30 cellular contexts compared by ENCODE assay signal in the genomic region with DNA sequence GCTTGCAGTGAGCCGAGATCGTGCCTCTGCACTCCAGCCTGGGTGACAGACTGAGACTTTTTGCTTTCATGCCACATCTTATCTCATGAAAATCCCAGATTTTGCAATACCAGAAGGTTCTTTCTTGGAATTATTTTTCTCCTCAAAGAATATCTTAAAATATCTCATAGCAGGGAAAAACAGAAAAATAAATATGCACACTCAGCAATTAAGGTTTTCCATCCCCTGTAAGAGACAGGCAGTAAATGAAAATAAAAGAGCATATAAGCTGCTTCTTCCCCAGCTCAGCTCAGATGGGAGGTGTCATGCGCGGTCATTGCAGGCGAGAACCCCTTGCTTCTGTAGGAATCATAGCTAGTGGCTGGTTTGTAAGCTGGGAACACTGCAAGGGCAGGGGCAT.
"Had no signal": no experiment of that assay in that cellular context is flagged by ENCODE, and none has a peak within 500 bp of the region (broad histone marks: within the 10 kb centered on the region; RNA-seq: fewer than 3 reads in every experiment).

No MANE protein-coding gene starts in this region.

- H3K27ac ChIP-seq: left lung, lower lobe of right lung, neural progenitor cell, neutrophil, parathyroid adenoma, sigmoid colon, spleen, tibial nerve, uterus had no signal

- H3K9me3 ChIP-seq: left lung, lower lobe of right lung, neutrophil, sigmoid colon, spleen, tibial nerve, uterus had no signal

- H3K27me3 ChIP-seq: left lung, neural progenitor cell, sigmoid colon, spleen, tibial nerve, uterus had no signal

- H3K36me3 ChIP-seq: left lung, lower lobe of right lung, neural progenitor cell, neutrophil, sigmoid colon, spleen, tibial nerve, uterus had no signal

- H3K4me2 ChIP-seq: neural progenitor cell had no signal

- H2AFZ ChIP-seq: neural progenitor cell, parathyroid adenoma had no signal

- FAIRE-seq: islet of Langerhans, kidney, small intestine had no signal

- H3K4me1 ChIP-seq: left lung, lower lobe of right lung, neural progenitor cell, parathyroid adenoma, sigmoid colon, tibial nerve, uterus had no signal

- DNase-seq: hypothalamus; immature natural killer cell; kidney; left colon; left lung; lower lobe of right lung; mammary epithelial cell; mesendoderm; naive B cell; natural killer cell; nephron progenitor cell; occipital lobe; right cardiac atrium; sigmoid colon; small intestine; spleen; stimulated activated CD4-positive, alpha-beta T cell treated with anti-CD3 and anti-CD28 coated beads, Interleukin-1b, Interleukin-23, amount 100 ng/mL, for 48 hours; stimulated activated CD4-positive, alpha-beta T cell treated with anti-CD3 and anti-CD28 coated beads, Interleukin-2, amount 100 ng/mL, for 48 hours; stimulated activated CD4-positive, alpha-beta T cell treated with anti-CD3 and anti-CD28 coated beads, Interleukin-4, amount 100 ng/mL, for 4 hours; stimulated activated CD8-positive, alpha-beta memory T cell treated with anti-CD3 and anti-CD28 coated beads, Interleukin-4, amount 100 ng/mL, for 48 hours; stimulated activated naive CD4-positive, alpha-beta T cell treated with Interleukin-2 at 50 U/mL for 16 hours; stimulated activated naive CD8-positive, alpha-beta T cell treated with anti-CD3 and anti-CD28 coated beads, Interleukin-15, amount 100 ng/mL, for 72 hours; substantia nigra; uterus had no signal

- H3K79me2 ChIP-seq: parathyroid adenoma had no signal

- ATAC-seq: left colon; left lung; lower lobe of right lung; natural killer cell; right cardiac atrium; stimulated activated memory B cell treated with anti-CD40 and anti-IgM and Interleukin-4, amounts not matched to agents 10 μg/mL and 1 μg/mL and 100 μg/mL, for 72 hours; stimulated activated naive CD8-positive, alpha-beta T cell treated with anti-CD3 and anti-CD28 coated beads, Interleukin-15, amount 100 ng/mL, for 72 hours had no signal

- H3K9ac ChIP-seq: neural progenitor cell, parathyroid adenoma had no signal

- H3K4me3 ChIP-seq: left lung, lower lobe of right lung, neural progenitor cell, sigmoid colon, spleen, tibial nerve, uterus had no signal
